ENCODE assay signal across 8 cellular contexts in the genomic region with DNA sequence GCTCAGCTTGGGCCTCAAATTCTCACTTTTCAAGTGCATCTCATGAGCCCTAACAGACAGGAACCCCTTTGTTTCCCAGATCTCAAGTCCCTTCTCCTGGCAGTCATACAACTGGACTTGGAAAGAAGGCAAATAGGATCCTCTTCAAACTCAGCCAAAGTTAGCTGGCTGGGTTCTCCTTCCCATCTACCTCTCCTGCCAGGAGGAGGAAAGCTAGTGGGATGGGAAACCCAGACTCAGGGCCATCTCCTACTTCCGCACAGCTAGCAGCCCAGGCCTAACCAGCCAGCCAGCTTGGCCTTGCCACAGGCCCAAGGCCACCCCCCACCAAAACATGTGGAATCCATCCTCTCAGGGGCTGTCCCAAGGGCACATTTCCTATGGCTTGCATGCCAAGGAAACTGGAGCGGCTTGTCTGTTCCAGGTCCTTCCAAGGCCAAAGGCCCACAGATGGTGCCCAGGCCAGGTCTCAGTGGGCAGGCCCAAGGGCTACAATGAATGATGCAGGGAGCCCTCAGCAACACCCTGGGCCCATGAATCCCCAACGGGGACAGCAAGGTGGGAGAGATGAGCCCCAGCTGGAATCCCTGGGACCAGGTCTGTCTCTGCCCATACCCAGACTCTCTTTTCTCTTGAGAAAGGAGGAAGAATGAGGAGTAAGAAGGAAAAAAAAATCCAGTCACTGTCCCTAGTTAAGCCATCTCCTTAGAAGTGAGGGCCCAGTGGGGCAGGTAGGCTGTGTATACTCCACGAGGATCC. TPM values are rescaled to one million over a fixed set of nuclear protein-coding genes. Genes with fewer than 3 reads are reported as not detected.
A peak's percentile ranks its signal among the peaks of the same experiment; 100 is the strongest.
DNase-seq lines count a peak whose midpoint lies in the region; ATAC-seq and TF ChIP-seq lines count a peak whose summit lies in the region.

No MANE protein-coding gene starts in this region.

- peaks cover 13 to 16% of the 10 kb centered on the region in 2 donors for H3K36me3 ChIP-seq in ascending aorta

- peaks cover 34 to 52% of the 10 kb centered on the region in 2 donors for H3K4me1 ChIP-seq in ascending aorta

- H3K9me3 Mint-ChIP-seq in T-helper 2 cell treated with Interferon-gamma antibody and Interleukin-4, amounts not matched to agents 5 μg/mL and 100 μg/mL, for 36 hours = no peaks in the 10 kb centered on the region

- no peak for ATAC-seq in HG02981 (IDR thresholded peaks at IDR 0.05; ENCODE audit: unreplicated experiment)

- no peaks in the 10 kb centered on the region for H3K27me3 Mint-ChIP-seq in T-helper 2 cell treated with Interferon-gamma antibody and Interleukin-4, amounts not matched to agents 5 μg/mL and 100 μg/mL, for 36 hours (ENCODE audit: low read depth)

- peaks cover 34% of the 10 kb centered on the region for H3K4me1 Mint-ChIP-seq in T-helper 2 cell treated with Interferon-gamma antibody and Interleukin-4, amounts not matched to agents 5 μg/mL and 100 μg/mL, for 36 hours (ENCODE audit: low read depth)

- H3K27ac Mint-ChIP-seq in T-helper 2 cell treated with Interferon-gamma antibody and Interleukin-4, amounts not matched to agents 5 μg/mL and 100 μg/mL, for 36 hours = peak overlapping the region; percentile 91

- peak overlapping the region; percentile 89 to 97 for H3K27ac ChIP-seq in ascending aorta
- H3K27ac ChIP-seq in layer of hippocampus (ENCODE audit: low read depth, low read length) = peak overlapping the region; percentile 84
- H3K27ac ChIP-seq in temporal lobe (ENCODE audit: low read depth, low read length) = peak overlapping the region; percentile 79

- no peak for DNase-seq in T-helper 2 cell treated with Interferon-gamma antibody and Interleukin-4, amounts not matched to agents 5 μg/mL and 100 μg/mL, for 36 hours (ENCODE audit: low spot score)
- DNase-seq in T-helper 2 cell (no peak), ascending aorta (ENCODE audit: low spot score in 2 of 2) (no peak), iPS-NIHi7 (ENCODE audit: extremely low spot score) (no peak), NCI-H1048 (lab: John Stamatoyannopoulos, UW) (no peak)

- H3K9me3 ChIP-seq in ascending aorta = no peaks in the 10 kb centered on the region

- H3K4me3 Mint-ChIP-seq in T-helper 2 cell treated with Interferon-gamma antibody and Interleukin-4, amounts not matched to agents 5 μg/mL and 100 μg/mL, for 36 hours = peak overlapping the region; percentile 98

- intact Hi-C loops in ascending aorta (cut with DNase I) = no loop called here

- no peak for TF ChIP-seq CTCF in ascending aorta (IDR thresholded peaks at IDR 0.05)

- peak overlapping the region; percentile 83 to 98 for H3K4me3 ChIP-seq in ascending aorta

- no peaks in the 10 kb centered on the region for H3K27me3 ChIP-seq in ascending aorta
- H3K27me3 ChIP-seq in layer of hippocampus (ENCODE audit: control insufficient read depth, insufficient read depth, low read length) = no peaks in the 10 kb centered on the region

- H3K36me3 Mint-ChIP-seq in T-helper 2 cell treated with Interferon-gamma antibody and Interleukin-4, amounts not matched to agents 5 μg/mL and 100 μg/mL, for 36 hours (ENCODE audit: low read depth) = peaks cover 18% of the 10 kb centered on the region

RNA-seq across cellular contexts. Expression of a gene that starts 1.7 kb away (rescaled TPM):
- total RNA-seq in ascending aorta = 78.0 TPM
- 4.7 TPM for total RNA-seq in temporal lobe

RNA-seq across cellular contexts. Expression of a gene that starts 13.3 kb away (rescaled TPM):
- total RNA-seq in ascending aorta = 18.2 TPM
- 24.1 TPM for total RNA-seq in temporal lobe

RNA-seq across cellular contexts. Expression of a gene that starts 13.5 kb away (rescaled TPM):
- total RNA-seq in ascending aorta = 83.7 TPM
- 35.4 TPM for total RNA-seq in temporal lobe

RNA-seq across cellular contexts. Expression of a gene that starts 32.7 kb away (rescaled TPM):
- not detected for total RNA-seq in ascending aorta
- total RNA-seq in temporal lobe = not detected

RNA-seq across cellular contexts. Expression of a gene that starts 41.0 kb away (rescaled TPM):
- not detected for total RNA-seq in ascending aorta
- not detected for total RNA-seq in temporal lobe

Comparison
In these comparisons a context has a peak if more than half of its experiments do, and no peak if none do; other contexts are left out.
1. RNA of a gene that starts 1.7 kb away (total RNA-seq): 78.0 TPM in ascending aorta (single experiment); 4.7 TPM in temporal lobe (single experiment); every median in the first group is over 10 times any median in the second.
2. Peak in every context shown above with its lines, with median percentiles within 50 percentile points of each other: H3K27ac ChIP-seq.